In the genomic region with DNA sequence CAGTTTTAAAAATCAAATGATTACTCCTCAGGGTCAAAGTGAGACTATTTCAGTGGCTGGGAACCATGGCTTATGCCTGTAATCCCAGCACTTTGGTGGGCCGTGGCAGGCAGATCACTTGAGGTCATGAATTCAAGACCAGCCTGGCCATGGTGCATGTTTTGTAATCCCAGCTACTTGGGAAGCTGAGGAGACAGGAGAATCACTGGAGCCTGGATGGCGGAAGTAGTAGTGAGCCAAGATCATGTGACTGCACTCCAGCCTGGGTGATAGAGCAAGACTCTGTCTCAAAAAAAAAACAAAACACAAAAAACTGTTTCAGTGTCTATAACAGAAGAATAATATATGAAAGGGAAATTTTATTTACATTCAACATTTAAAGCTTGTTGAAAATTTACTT, we compare ENCODE assay signal across 17 cellular contexts.
A peak's percentile ranks its signal among the peaks of the same experiment; 100 is the strongest.
DNase-seq lines count a peak whose midpoint lies in the region; ATAC-seq, FAIRE-seq and TF ChIP-seq lines count a peak whose summit lies in the region.
"Had no signal": no experiment of that assay in that cellular context is flagged by ENCODE, and none has a peak within 500 bp of the region (broad histone marks: within the 10 kb centered on the region; RNA-seq: fewer than 3 reads in every experiment).

No MANE protein-coding gene starts in this region.

- H2BK12ac ChIP-seq in mesenchymal stem cell (ENCODE audit: low read length in 2 of 2), result no peak overlapping the region

- no peak overlapping the region for H2BK15ac ChIP-seq in mesenchymal stem cell (ENCODE audit: low read depth, poor library complexity, severe bottlenecking)

- TF ChIP-seq RAD21 in K562 (CRISPR knock-in tag; conservative IDR thresholded peaks at IDR 0.05 in 1 of 2, IDR thresholded peaks at IDR 0.05 in 1 of 2), result no peak

- no peak for FAIRE-seq in K562 (lab: Jason Lieb, UNC)
- FAIRE-seq: GM12891, GM18507 had no signal

- POLR2A ChIA-PET in K562 (lab: Yijun Ruan, JAX), result no interaction called here

- BruUV-seq in K562 (replicated peaks; lab: Mats Ljungman, UMichigan), result no TSS peak

- no peaks in the 10 kb centered on the region for H3K79me2 ChIP-seq in K562 (ENCODE audit: control insufficient read depth, insufficient read depth, low read length)

- H3K9me3 ChIP-seq in K562 (replicated peaks; ENCODE audit: control insufficient read depth, insufficient read depth, low read depth, low read length) (no peaks in the 10 kb centered on the region), mesenchymal stem cell (ENCODE audit: control insufficient read depth, low read length) (no peaks in the 10 kb centered on the region), upper lobe of right lung (no peaks in the 10 kb centered on the region), gastroesophageal sphincter (no peaks in the 10 kb centered on the region)

- no peaks in the 10 kb centered on the region for H3K9me1 ChIP-seq in K562 (ENCODE audit: control insufficient read depth, insufficient read depth, low read length)

- no peak for DNase-seq in K562 (ENCODE audit: extremely low read depth in 1 of 4, low spot score in 3 of 4)
- DNase-seq in mesenchymal stem cell, result no peak
- DNase-seq in upper lobe of right lung, result no peak
- DNase-seq in NOMO-1 (lab: John Stamatoyannopoulos, UW; ENCODE audit: unreplicated experiment in 2 of 2), result no peak
- DNase-seq: C1 segment of cervical spinal cord; Calu3; CD4-positive, alpha-beta memory T cell; COR-L47; DMS53; DMS79 treated with DMSO at 0.1 percent for 48 hours; GF-D8; GOT3; HCEC 1CT had no signal

- H3K14ac ChIP-seq in mesenchymal stem cell (ENCODE audit: low read length in 2 of 2), result no peak overlapping the region

- no peak overlapping the region for H2AK5ac ChIP-seq in mesenchymal stem cell (ENCODE audit: low read length, severe bottlenecking)

- TF ChIP-seq POLR2A in K562 (conservative IDR thresholded peaks at IDR 0.05) (no peak), gastroesophageal sphincter (IDR thresholded peaks at IDR 0.05) (no peak)

- no peak overlapping the region for H4K8ac ChIP-seq in mesenchymal stem cell (ENCODE audit: low read length)

- no peak overlapping the region for H3K4me3 ChIP-seq in K562
- no peak overlapping the region for H3K4me3 ChIP-seq in mesenchymal stem cell (ENCODE audit: insufficient read depth in 1 of 2, low read depth in 1 of 2, low read length in 2 of 2)
- H3K4me3 ChIP-seq in upper lobe of right lung, result no peak overlapping the region
- no peak overlapping the region for H3K4me3 ChIP-seq in gastroesophageal sphincter

- H3K27me3 ChIP-seq in K562 (ENCODE audit: control insufficient read depth in 2 of 2, insufficient read depth in 2 of 2, low read length in 2 of 2) (peaks cover 11 to 12% of the 10 kb centered on the region in 2 experiments; a peak in 4 of 5 replicates), mesenchymal stem cell (ENCODE audit: control insufficient read depth in 1 of 2, insufficient read depth in 1 of 2, low read length in 2 of 2) (no peaks in the 10 kb centered on the region), upper lobe of right lung (no peaks in the 10 kb centered on the region), gastroesophageal sphincter (no peaks in the 10 kb centered on the region)

- intact Hi-C loops in K562 (cut with micrococcal nuclease) (no loop called here), upper lobe of right lung (cut with DNase I) (no loop called here)

- TF ChIP-seq EP300 in K562 (IDR thresholded peaks at IDR 0.05; ENCODE audit: low read length), result no peak
- TF ChIP-seq EP300 in gastroesophageal sphincter (IDR thresholded peaks at IDR 0.05), result no peak

- in situ Hi-C loops in K562 (cut with MboI), result no loop called here

- no peak overlapping the region for H4K91ac ChIP-seq in mesenchymal stem cell (ENCODE audit: low read length)

- H3K4ac ChIP-seq in mesenchymal stem cell (ENCODE audit: low read depth in 1 of 2, low read length in 2 of 2), result no peak overlapping the region

- CTCF ChIA-PET in K562 (lab: Yijun Ruan, JAX; ENCODE audit: low intra/inter-chr PET ratio), result no interaction called here

- 0% methylated on average over 2 of the region's 2 CpGs for WGBS in K562 (ENCODE audit: insufficient coverage, low coverage, missing lambda C conversion rate)
- WGBS in mesenchymal stem cell, result 94% methylated on average over 2 of the region's 2 CpGs
- WGBS in gastroesophageal sphincter (ENCODE audit: low coverage in 1 of 2), 2 donors, result 90 to 100% methylated on average over 1 to 2 of the region's 2 CpGs

- H3K9ac ChIP-seq in K562 (ENCODE audit: insufficient read depth in 1 of 2, low read depth in 2 of 2, low read length in 2 of 2), result no peak overlapping the region
- no peak overlapping the region for H3K9ac ChIP-seq in mesenchymal stem cell (ENCODE audit: low read length)

- H2AFZ ChIP-seq in K562 (ENCODE audit: low read depth, low read length) (no peak overlapping the region), mesenchymal stem cell (ENCODE audit: low read depth, low read length) (peak overlapping the region; percentile 24)

- no peak for ATAC-seq in K562
- peak; percentile 53 for ATAC-seq in upper lobe of right lung
- no peak for ATAC-seq in GM18907 (IDR thresholded peaks at IDR 0.05; ENCODE audit: unreplicated experiment)
- ATAC-seq in gastroesophageal sphincter, result no peak

- no peak for TF ChIP-seq CTCF in K562 (IDR thresholded peaks at IDR 0.05 in 2 of 3, conservative IDR thresholded peaks at IDR 0.05 in 1 of 3; ENCODE audit: insufficient read depth in 2 of 3, low read depth in 1 of 3, low read length in 3 of 3)
- no peak for TF ChIP-seq CTCF in upper lobe of right lung (IDR thresholded peaks at IDR 0.05)
- no peak for TF ChIP-seq CTCF in gastroesophageal sphincter (IDR thresholded peaks at IDR 0.05)

- peaks cover 11% of the 10 kb centered on the region for H3K79me1 ChIP-seq in mesenchymal stem cell (replicated peaks; ENCODE audit: low read length, poor library complexity, severe bottlenecking)

- H3K27ac ChIP-seq in K562 (ENCODE audit: extremely low read depth, low read depth, low read length) (no peak overlapping the region), mesenchymal stem cell (ENCODE audit: low read length, poor library complexity, severe bottlenecking) (no peak overlapping the region), upper lobe of right lung (no peak overlapping the region), gastroesophageal sphincter (no peak overlapping the region)

- H3K4me2 ChIP-seq in K562 (ENCODE audit: insufficient read depth, low read length), result no peak overlapping the region
- H3K4me2 ChIP-seq in mesenchymal stem cell (ENCODE audit: low read length, poor library complexity, severe bottlenecking), result no peak overlapping the region

- no peaks in the 10 kb centered on the region for H4K20me1 ChIP-seq in K562 (replicated peaks; ENCODE audit: control insufficient read depth, insufficient read depth, low read length)

- no peak overlapping the region for H2BK5ac ChIP-seq in mesenchymal stem cell (ENCODE audit: low read depth, low read length, poor library complexity, severe bottlenecking)

- H3K36me3 ChIP-seq in K562 (ENCODE audit: control insufficient read depth, insufficient read depth, low read length), result no peaks in the 10 kb centered on the region
- H3K36me3 ChIP-seq in mesenchymal stem cell (ENCODE audit: control insufficient read depth in 1 of 2, insufficient read depth in 2 of 2, low read depth in 1 of 2, low read length in 2 of 2), result no peaks in the 10 kb centered on the region
- H3K36me3 ChIP-seq in upper lobe of right lung, result no peaks in the 10 kb centered on the region
- H3K36me3 ChIP-seq in gastroesophageal sphincter, result peaks cover 0 to 7% of the 10 kb centered on the region in 2 donors

- H3K18ac ChIP-seq in mesenchymal stem cell (ENCODE audit: low read depth in 1 of 2, low read length in 2 of 2), result no peak overlapping the region

- no peak overlapping the region for H2BK120ac ChIP-seq in mesenchymal stem cell (ENCODE audit: low read depth, low read length)

- no peak overlapping the region for H3K23ac ChIP-seq in mesenchymal stem cell (ENCODE audit: low read length in 2 of 2)

- H3K4me1 ChIP-seq in K562 (replicated peaks in 1 of 2; ENCODE audit: control insufficient read depth in 2 of 2, insufficient read depth in 2 of 2, low read length in 2 of 2) (no peaks in the 10 kb centered on the region; a peak in 1 of 5 replicates), mesenchymal stem cell (ENCODE audit: control insufficient read depth, insufficient read depth, low read depth, low read length) (peaks cover 5% of the 10 kb centered on the region), upper lobe of right lung (no peaks in the 10 kb centered on the region), gastroesophageal sphincter (no peaks in the 10 kb centered on the region)

TF ChIP-seq in K562, 482 proteins besides CTCF, POLR2A, EP300 and RAD21:
- TF ChIP-seq ZNF644 (tag; IDR thresholded peaks at IDR 0.05; ENCODE audit: low read depth) (0 out of 2 replicates have a peak, but pooled peaks have one; percentile 37), FOXJ3 (CRISPR knock-in tag; IDR thresholded peaks at IDR 0.05) (no peak)
- TF ChIP-seq, protein P1, sequence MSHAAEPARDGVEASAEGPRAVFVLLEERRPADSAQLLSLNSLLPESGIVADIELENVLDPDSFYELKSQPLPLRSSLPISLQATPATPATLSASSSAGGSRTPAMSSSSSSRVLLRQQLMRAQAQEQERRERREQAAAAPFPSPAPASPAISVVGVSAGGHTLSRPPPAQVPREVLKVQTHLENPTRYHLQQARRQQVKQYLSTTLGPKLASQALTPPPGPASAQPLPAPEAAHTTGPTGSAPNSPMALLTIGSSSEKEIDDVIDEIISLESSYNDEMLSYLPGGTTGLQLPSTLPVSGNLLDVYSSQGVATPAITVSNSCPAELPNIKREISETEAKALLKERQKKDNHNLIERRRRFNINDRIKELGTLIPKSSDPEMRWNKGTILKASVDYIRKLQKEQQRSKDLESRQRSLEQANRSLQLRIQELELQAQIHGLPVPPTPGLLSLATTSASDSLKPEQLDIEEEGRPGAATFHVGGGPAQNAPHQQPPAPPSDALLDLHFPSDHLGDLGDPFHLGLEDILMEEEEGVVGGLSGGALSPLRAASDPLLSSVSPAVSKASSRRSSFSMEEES (CRISPR knock-in tag; IDR thresholded peaks at IDR 0.05), result peak; percentile 45
